ENCODE assay signal across 13 cellular contexts in genomic region chr20:1912646-1913045, GRCh38. TPM values are rescaled to one million over a fixed set of nuclear protein-coding genes. Genes with fewer than 3 reads are reported as not detected.
"Had no signal": no experiment of that assay in that cellular context is flagged by ENCODE, and none has a peak within 500 bp of the region (broad histone marks: within the 10 kb centered on the region; RNA-seq: fewer than 3 reads in every experiment).

No MANE protein-coding gene starts in this region.

- H3K27me3 ChIP-seq: ascending aorta, breast epithelium, sigmoid colon, tibial artery, vagina had no signal

- H3K9me3 ChIP-seq: ascending aorta, breast epithelium, psoas muscle, sigmoid colon, tibial artery, vagina had no signal

- H3K36me3 ChIP-seq: breast epithelium had no signal

- DNase-seq: activated naive CD4-positive, alpha-beta T cell; midbrain; psoas muscle; sigmoid colon; stimulated activated CD4-positive, alpha-beta T cell treated with anti-CD3 and anti-CD28 coated beads, Interleukin-12 subunit alpha, Interleukin-12 subunit beta, amount 100 ng/mL, for 4 hours; tibial artery had no signal

- H3K4me3 ChIP-seq: ascending aorta, breast epithelium, lung, psoas muscle, sigmoid colon, tibial artery, vagina had no signal

- H3K27ac ChIP-seq: ascending aorta, breast epithelium, psoas muscle, sigmoid colon, tibial artery, vagina had no signal

- H3K4me1 ChIP-seq: breast epithelium, psoas muscle, sigmoid colon had no signal

- ATAC-seq: activated CD4-positive, CD25-positive, alpha-beta regulatory T cell treated with anti-CD3 and anti-CD28 coated beads, Interleukin-2, amount 50 U/mL, for 24 hours; psoas muscle; stimulated activated effector memory CD8-positive, alpha-beta T cell treated with anti-CD3 and anti-CD28 coated beads, Interleukin-12 subunit alpha, Interleukin-12 subunit beta, amount 100 ng/mL, for 72 hours had no signal

RNA-seq across cellular contexts. Expression of gene SIRPA, which starts 17.4 kb away (rescaled TPM):
- total RNA-seq: activated T-helper 1 cell treated with anti-CD3 and anti-CD28 coated beads, Interleukin-12 subunit alpha, Interleukin-12 subunit beta, Interleukin-2, Interleukin-4 antibody, amounts not matched to agents 30 ng/mL and 10 ng/mL and 1 ng/mL, durations not matched to agents 14 hours and 24 hours and 36 hours had no signal
